Comparison of ENCODE assay signal across 15 cellular contexts in genomic region chr20:48774696-48775095, GRCh38. TPM values are rescaled to one million over a fixed set of nuclear protein-coding genes. Genes with fewer than 3 reads are reported as not detected.
DNase-seq lines count a peak whose midpoint lies in the region; TF ChIP-seq lines count a peak whose summit lies in the region.
"Had no signal": no experiment of that assay in that cellular context is flagged by ENCODE, and none has a peak within 500 bp of the region (broad histone marks: within the 10 kb centered on the region; RNA-seq: fewer than 3 reads in every experiment).

No MANE protein-coding gene starts in this region.

- no peak for TF ChIP-seq CTCF in CD14-positive monocyte (IDR thresholded peaks at IDR 0.05)
- TF ChIP-seq CTCF in Peyer's patch (IDR thresholded peaks at IDR 0.05): no peak
- no peak for TF ChIP-seq CTCF in endodermal cell (conservative IDR thresholded peaks at IDR 0.05)
- TF ChIP-seq CTCF in Calu3 (IDR thresholded peaks at IDR 0.05; ENCODE audit: unreplicated experiment): no peak
- TF ChIP-seq CTCF in WERI-Rb-1 (IDR thresholded peaks at IDR 0.05; ENCODE audit: low read depth, low read length): no peak

- no peak overlapping the region for H3K4me3 ChIP-seq in Peyer's patch
- no peak overlapping the region for H3K4me3 ChIP-seq in endodermal cell (ENCODE audit: low read length)
- no peak overlapping the region for H3K4me3 ChIP-seq in WERI-Rb-1 (ENCODE audit: low read depth, low read length)
- H3K4me3 ChIP-seq: adrenal gland had no signal

- peaks cover 0 to 4% (median 0%) of the 10 kb centered on the region in 7 donors for H3K9me3 Mint-ChIP-seq in CD14-positive monocyte
- H3K9me3 Mint-ChIP-seq in endodermal cell: peaks cover 36% of the 10 kb centered on the region
- H3K9me3 Mint-ChIP-seq in Calu3 (ENCODE audit: low read depth, unreplicated experiment): peaks cover 6% of the 10 kb centered on the region

- TF ChIP-seq POLR2A in Peyer's patch (IDR thresholded peaks at IDR 0.05): no peak

- DNase-seq in CD14-positive monocyte (ENCODE audit: low spot score) (peak; percentile 46), Peyer's patch (no peak), endodermal cell (peak; percentile 62), posterior vena cava (ENCODE audit: low spot score) (peak; percentile 63), DMS114 treated with DMSO at 0.1 percent for 48 hours (lab: John Stamatoyannopoulos, UW; ENCODE audit: unreplicated experiment) (no peak), Calu3 (no peak), WERI-Rb-1 (no peak)
- DNase-seq: activated CD4-positive, alpha-beta T cell treated with anti-CD3 and anti-CD28 coated beads for 36 hours; activated T-cell treated with anti-CD3 and anti-CD28 coated beads, Interleukin-2, amount 50 U/mL, for 4 hours; HFFc6; MM.1S; NCI-H187 treated with DMSO at 0.1 percent for 48 hours; NCI-H446 treated with DMSO at 0.1 percent for 48 hours; Right ventricle myocardium superior had no signal

- WGBS in endodermal cell (ENCODE audit: insufficient coverage in 1 of 2, insufficient read length in 1 of 2), 2 experiments: 90 to 95% methylated on average over 4 to 11 of the region's 11 CpGs

- H3K36me3 ChIP-seq in Peyer's patch: no peaks in the 10 kb centered on the region
- peaks cover 19% of the 10 kb centered on the region for H3K36me3 ChIP-seq in endodermal cell (ENCODE audit: control insufficient read depth, insufficient read depth, low read length)
- peaks cover 4% of the 10 kb centered on the region for H3K36me3 ChIP-seq in WERI-Rb-1
- H3K36me3 ChIP-seq: adrenal gland had no signal

- peaks cover 50 to 57% of the 10 kb centered on the region in 2 donors for H3K36me3 Mint-ChIP-seq in CD14-positive monocyte
- peaks cover 51% of the 10 kb centered on the region for H3K36me3 Mint-ChIP-seq in endodermal cell (ENCODE audit: low read depth)
- H3K36me3 Mint-ChIP-seq in Calu3 (ENCODE audit: insufficient read depth, unreplicated experiment): no peaks in the 10 kb centered on the region

- H3K27ac ChIP-seq in Peyer's patch (peak overlapping the region in 3 of 4 donors; percentile 13 to 74 (median 35)), endodermal cell (ENCODE audit: low read depth, low read length) (no peak overlapping the region), WERI-Rb-1 (no peak overlapping the region)

- H3K4me1 Mint-ChIP-seq in CD14-positive monocyte (peaks cover 93% of the 10 kb centered on the region), endodermal cell (peaks cover under 1% of the 10 kb centered on the region), Calu3 (ENCODE audit: low read depth, unreplicated experiment) (peaks cover 2% of the 10 kb centered on the region)

- H3K9me3 ChIP-seq in Peyer's patch (peaks cover 0 to 2% (median 0%) of the 10 kb centered on the region in 4 donors), endodermal cell (ENCODE audit: control insufficient read depth, low read length) (peaks cover 36% of the 10 kb centered on the region), WERI-Rb-1 (ENCODE audit: severe bottlenecking) (peaks cover 2% of the 10 kb centered on the region)
- H3K9me3 ChIP-seq: adrenal gland had no signal

- H3K4me3 Mint-ChIP-seq in CD14-positive monocyte (peak overlapping the region; percentile 47 to 71), endodermal cell (no peak overlapping the region), Calu3 (ENCODE audit: low read depth, unreplicated experiment) (no peak overlapping the region)
- H3K4me3 Mint-ChIP-seq: activated CD4-positive, alpha-beta T cell treated with anti-CD3 and anti-CD28 coated beads for 36 hours; activated T-cell treated with anti-CD3 and anti-CD28 coated beads, Interleukin-2, amount 50 U/mL, for 4 hours; HFFc6 had no signal

- no TSS peak for BruUV-seq in Calu3 (replicated peaks; lab: Mats Ljungman, UMichigan)

- no peak overlapping the region for H3K9ac ChIP-seq in endodermal cell (ENCODE audit: extremely low read depth, low read length, poor library complexity, severe bottlenecking)

- intact Hi-C loops in CD14-positive monocyte (cut with micrococcal nuclease): loop anchor here (5.0 kb wide), 3 partner anchors 48 to 148 kb away; partner anchors contain the start of gene ARFGEF2 (in 1 of the 2)
- intact Hi-C loops in posterior vena cava (cut with DNase I): no loop called here
- intact Hi-C loops in Calu3 (cut with micrococcal nuclease; ENCODE audit: unreplicated experiment): no loop called here

- H3K27ac Mint-ChIP-seq in CD14-positive monocyte (peak overlapping the region; percentile 98 to 100 (median 99)), endodermal cell (no peak overlapping the region), Calu3 (ENCODE audit: unreplicated experiment) (no peak overlapping the region)
- H3K27ac Mint-ChIP-seq: HFFc6 had no signal

- CTCF ChIA-PET in Calu3 (lab: Charles Lee): interaction anchor here (1.4 kb wide), 1 partner anchor 11 kb away, joined by 3 read pairs; no protein-coding TSS in a partner anchor

- H3K27me3 ChIP-seq in Peyer's patch (no peaks in the 10 kb centered on the region), endodermal cell (ENCODE audit: control insufficient read depth, insufficient read depth, low read length, poor library complexity, severe bottlenecking) (no peaks in the 10 kb centered on the region), WERI-Rb-1 (ENCODE audit: insufficient read depth, low read depth, severe bottlenecking) (no peaks in the 10 kb centered on the region)
- H3K27me3 ChIP-seq: adrenal gland had no signal

- H3K27me3 Mint-ChIP-seq in CD14-positive monocyte (ENCODE audit: low read depth in 3 of 3) (no peaks in the 10 kb centered on the region), endodermal cell (ENCODE audit: insufficient read depth) (no peaks in the 10 kb centered on the region), Calu3 (ENCODE audit: unreplicated experiment) (peaks cover 93% of the 10 kb centered on the region)
- H3K27me3 Mint-ChIP-seq: activated CD4-positive, alpha-beta T cell treated with anti-CD3 and anti-CD28 coated beads for 36 hours had no signal

- peaks cover 0 to 37% (median 12%) of the 10 kb centered on the region in 4 donors for H3K4me1 ChIP-seq in Peyer's patch
- no peaks in the 10 kb centered on the region for H3K4me1 ChIP-seq in endodermal cell (ENCODE audit: control insufficient read depth, insufficient read depth, low read length)

RNA-seq across cellular contexts. Expression of gene PREX1, which starts 53.1 kb away (rescaled TPM):
- polyA plus RNA-seq in CD14-positive monocyte: 10 to 100 TPM; 24.3 to 27.5 TPM
- total RNA-seq in Peyer's patch: 100 to 1,000 TPM in 1 of 4 donors, 10 to 100 TPM in 2, 1 to 10 TPM in 1; 9.9 to 150 (median 18.4) TPM
- total RNA-seq in endodermal cell: 10 to 100 TPM; 65.3 to 70.5 TPM
- polyA plus RNA-seq in endodermal cell (2013, experiment 1 of 2): 74.2 TPM
- 71.0 TPM for polyA plus RNA-seq in endodermal cell (2013, experiment 2 of 2)
- 10 to 100 TPM; 16.9 to 22.0 TPM for total RNA-seq in posterior vena cava
- 0.31 and 1.3 TPM in 2 replicates for total RNA-seq in Calu3 (2022)

Comparison
In these comparisons a context has a peak if more than half of its experiments do, and no peak if none do; other contexts are left out.
1. DNase-seq: peak in CD14-positive monocyte (single experiment), endodermal cell (single experiment) and posterior vena cava (single experiment); none in Peyer's patch (0 of 3), DMS114 treated with DMSO at 0.1 percent for 48 hours (single experiment), Calu3 (single experiment) and WERI-Rb-1 (single experiment).
2. H3K27ac Mint-ChIP-seq: peak in CD14-positive monocyte (7 of 7); none in endodermal cell (single experiment) and Calu3 (single experiment).
3. H3K4me3 Mint-ChIP-seq: peak in CD14-positive monocyte (2 of 2); none in endodermal cell (single experiment) and Calu3 (single experiment).
4. H3K27ac ChIP-seq: peak in Peyer's patch (3 of 4); none in endodermal cell (single experiment) and WERI-Rb-1 (single experiment).
5. intact Hi-C loops: an anchor here in CD14-positive monocyte (5.0 kb wide); none called in posterior vena cava and Calu3.